ENCODE assay signal across 8 cellular contexts in genomic region chr2:15559800-15560403, GRCh38. TPM values are rescaled to one million over a fixed set of nuclear protein-coding genes. Genes with fewer than 3 reads are reported as not detected.
A peak's percentile ranks its signal among the peaks of the same experiment; 100 is the strongest.
DNase-seq lines count a peak whose midpoint lies in the region; ATAC-seq, FAIRE-seq and TF ChIP-seq lines count a peak whose summit lies in the region.

No MANE protein-coding gene starts in this region.

- H3K79me2 ChIP-seq in K562 (ENCODE audit: control insufficient read depth, insufficient read depth, low read length): peaks cover 72% of the 10 kb centered on the region

- no peak overlapping the region for H3K18ac ChIP-seq in mesenchymal stem cell (ENCODE audit: low read depth in 1 of 2, low read length in 2 of 2)

- no peak for TF ChIP-seq EP300 in K562 (IDR thresholded peaks at IDR 0.05; ENCODE audit: low read length)

- H3K27ac Mint-ChIP-seq in activated naive CD4-positive, alpha-beta T cell treated with anti-CD3 and anti-CD28 coated beads, Interleukin-2, amount 50 U/mL, for 24 hours: peak overlapping the region; percentile 82

- H3K36me3 Mint-ChIP-seq in activated naive CD4-positive, alpha-beta T cell treated with anti-CD3 and anti-CD28 coated beads, Interleukin-2, amount 50 U/mL, for 24 hours: peaks cover 2% of the 10 kb centered on the region

- H3K4me1 Mint-ChIP-seq in activated naive CD4-positive, alpha-beta T cell treated with anti-CD3 and anti-CD28 coated beads, Interleukin-2, amount 50 U/mL, for 24 hours: peaks cover 50% of the 10 kb centered on the region

- H3K27me3 Mint-ChIP-seq in activated naive CD4-positive, alpha-beta T cell treated with anti-CD3 and anti-CD28 coated beads, Interleukin-2, amount 50 U/mL, for 24 hours: no peaks in the 10 kb centered on the region

- H3K27ac ChIP-seq in K562 (ENCODE audit: extremely low read depth, low read depth, low read length) (peak overlapping the region; percentile 95), mesenchymal stem cell (ENCODE audit: low read length, poor library complexity, severe bottlenecking) (no peak overlapping the region), urinary bladder (ENCODE audit: low read depth) (no peak overlapping the region)

- no peak for ATAC-seq in K562

- no peaks in the 10 kb centered on the region for H3K9me3 ChIP-seq in K562 (replicated peaks; ENCODE audit: control insufficient read depth, insufficient read depth, low read depth, low read length)
- no peaks in the 10 kb centered on the region for H3K9me3 ChIP-seq in mesenchymal stem cell (ENCODE audit: control insufficient read depth, low read length)

- no peak for TF ChIP-seq RAD21 in K562 (CRISPR knock-in tag; conservative IDR thresholded peaks at IDR 0.05 in 1 of 2, IDR thresholded peaks at IDR 0.05 in 1 of 2)

- no peak overlapping the region for H3K23ac ChIP-seq in mesenchymal stem cell (ENCODE audit: low read length in 2 of 2)

- H3K4me3 Mint-ChIP-seq in activated naive CD4-positive, alpha-beta T cell treated with anti-CD3 and anti-CD28 coated beads, Interleukin-2, amount 50 U/mL, for 24 hours: peak overlapping the region; percentile 100

- peak overlapping the region; percentile 93 for H2AFZ ChIP-seq in K562 (ENCODE audit: low read depth, low read length)
- H2AFZ ChIP-seq in mesenchymal stem cell (ENCODE audit: low read depth, low read length): no peak overlapping the region

- H2BK15ac ChIP-seq in mesenchymal stem cell (ENCODE audit: low read depth, poor library complexity, severe bottlenecking): no peak overlapping the region

- peak overlapping the region; percentile 94 for H3K4me2 ChIP-seq in K562 (ENCODE audit: insufficient read depth, low read length)
- H3K4me2 ChIP-seq in mesenchymal stem cell (ENCODE audit: low read length, poor library complexity, severe bottlenecking): peak overlapping the region; percentile 81

- peaks cover 20% of the 10 kb centered on the region; the same call in 2 of the 3 replicates for H3K36me3 ChIP-seq in K562 (ENCODE audit: control insufficient read depth, insufficient read depth, low read length)
- peaks cover 0 to 10% of the 10 kb centered on the region in 2 experiments for H3K36me3 ChIP-seq in mesenchymal stem cell (ENCODE audit: control insufficient read depth in 1 of 2, insufficient read depth in 2 of 2, low read depth in 1 of 2, low read length in 2 of 2)
- H3K36me3 ChIP-seq in urinary bladder (ENCODE audit: insufficient read depth): no peaks in the 10 kb centered on the region

- H2BK12ac ChIP-seq in mesenchymal stem cell (ENCODE audit: low read length in 2 of 2): no peak overlapping the region

- intact Hi-C loops in K562 (cut with micrococcal nuclease): no loop called here

- H3K4me3 ChIP-seq in K562 (peak overlapping the region; percentile 76), mesenchymal stem cell (ENCODE audit: insufficient read depth in 1 of 2, low read depth in 1 of 2, low read length in 2 of 2) (peak overlapping the region; percentile 93 to 99), urinary bladder (ENCODE audit: low read depth, low read length) (peak overlapping the region; percentile 94)

- no peak overlapping the region for H4K91ac ChIP-seq in mesenchymal stem cell (ENCODE audit: low read length)

- H3K4me1 ChIP-seq in K562 (replicated peaks in 1 of 2; ENCODE audit: control insufficient read depth in 2 of 2, insufficient read depth in 2 of 2, low read length in 2 of 2) (peaks cover 24 to 44% of the 10 kb centered on the region in 2 experiments), mesenchymal stem cell (ENCODE audit: control insufficient read depth, insufficient read depth, low read depth, low read length) (peaks cover 2% of the 10 kb centered on the region), urinary bladder (ENCODE audit: insufficient read depth) (peaks cover 2% of the 10 kb centered on the region)

- H3K9me3 Mint-ChIP-seq in activated naive CD4-positive, alpha-beta T cell treated with anti-CD3 and anti-CD28 coated beads, Interleukin-2, amount 50 U/mL, for 24 hours: no peaks in the 10 kb centered on the region

- H3K9ac ChIP-seq in K562 (ENCODE audit: insufficient read depth in 1 of 2, low read depth in 2 of 2, low read length in 2 of 2) (peak overlapping the region; percentile 92 to 99; a peak in 3 of 4 replicates), mesenchymal stem cell (ENCODE audit: low read length) (peak overlapping the region; percentile 97)

- in situ Hi-C loops in K562 (cut with MboI): no loop called here

- H4K20me1 ChIP-seq in K562 (replicated peaks; ENCODE audit: control insufficient read depth, insufficient read depth, low read length): no peaks in the 10 kb centered on the region

- TF ChIP-seq POLR2A in K562 (conservative IDR thresholded peaks at IDR 0.05): no peak

- H3K27me3 ChIP-seq in K562 (ENCODE audit: control insufficient read depth in 2 of 2, insufficient read depth in 2 of 2, low read length in 2 of 2) (no peaks in the 10 kb centered on the region), mesenchymal stem cell (ENCODE audit: control insufficient read depth in 1 of 2, insufficient read depth in 1 of 2, low read length in 2 of 2) (no peaks in the 10 kb centered on the region)

- POLR2A ChIA-PET in K562 (lab: Yijun Ruan, JAX): interaction anchor here (0.7 to 2.6 kb wide), 7 partner anchors 10 to 490 kb away, joined by 3 to 13 read pairs (median 6); no protein-coding TSS in a partner anchor

- 0% methylated on average over 6 of the region's 6 CpGs for WGBS in K562 (ENCODE audit: insufficient coverage, low coverage, missing lambda C conversion rate)
- WGBS in mesenchymal stem cell: 12% methylated on average over 2 of the region's 6 CpGs
- WGBS in urinary bladder: 10% methylated on average over 6 of the region's 6 CpGs

- no peak for DNase-seq in activated naive CD4-positive, alpha-beta T cell treated with anti-CD3 and anti-CD28 coated beads, Interleukin-2, amount 50 U/mL, for 16 hours
- DNase-seq in K562 (ENCODE audit: extremely low read depth in 1 of 4, low spot score in 3 of 4) (peak in 3 of 4 experiments; percentile 22 to 29 (median 24)), mesenchymal stem cell (no peak), AG08395 (ENCODE audit: low spot score) (no peak), islet precursor cell (no peak)
- no peak for DNase-seq in effector CD8-positive, alpha-beta T cell (lab: John Stamatoyannopoulos, UW)

- H2AK5ac ChIP-seq in mesenchymal stem cell (ENCODE audit: low read length, severe bottlenecking): no peak overlapping the region

- no peak for FAIRE-seq in K562 (lab: Jason Lieb, UNC)

- H3K4ac ChIP-seq in mesenchymal stem cell (ENCODE audit: low read depth in 1 of 2, low read length in 2 of 2): no peak overlapping the region

- no peak for TF ChIP-seq CTCF in K562 (IDR thresholded peaks at IDR 0.05 in 2 of 3, conservative IDR thresholded peaks at IDR 0.05 in 1 of 3; ENCODE audit: insufficient read depth in 2 of 3, low read depth in 1 of 3, low read length in 3 of 3)

- no peak overlapping the region for H3K14ac ChIP-seq in mesenchymal stem cell (ENCODE audit: low read length in 2 of 2)

- no peaks in the 10 kb centered on the region for H3K9me1 ChIP-seq in K562 (ENCODE audit: control insufficient read depth, insufficient read depth, low read length)

- no TSS peak for BruUV-seq in K562 (replicated peaks; lab: Mats Ljungman, UMichigan)

- H2BK120ac ChIP-seq in mesenchymal stem cell (ENCODE audit: low read depth, low read length): no peak overlapping the region

- CTCF ChIA-PET in K562 (lab: Yijun Ruan, JAX; ENCODE audit: low intra/inter-chr PET ratio): no interaction called here

- H3K79me1 ChIP-seq in mesenchymal stem cell (replicated peaks; ENCODE audit: low read length, poor library complexity, severe bottlenecking): peaks cover 6% of the 10 kb centered on the region

- H4K8ac ChIP-seq in mesenchymal stem cell (ENCODE audit: low read length): no peak overlapping the region

- H2BK5ac ChIP-seq in mesenchymal stem cell (ENCODE audit: low read depth, low read length, poor library complexity, severe bottlenecking): no peak overlapping the region

RNA-seq across cellular contexts. Expression of gene NBAS, which starts 1.2 kb away (rescaled TPM):
- total RNA-seq in K562 (2011; cell fraction: chromatin; rRNA removed; ENCODE audit: low replicate concordance): 91.7 and 241 TPM in 2 replicates
- 43.5 and 55.7 TPM in 2 replicates for total RNA-seq in K562 (2011; cell fraction: nucleolus; rRNA removed)
- total RNA-seq in K562 (2011; cell fraction: nucleoplasm; rRNA removed): 65.8 and 79.2 TPM in 2 replicates
- total RNA-seq in K562 (2014; rRNA removed): 69.9 and 79.6 TPM in 2 replicates
- total RNA-seq in K562 (2014; rRNA removed; fragmentation: Illumina TruSeq; extraction: Trizol): 90.3 and 91.4 TPM in 2 replicates
- total RNA-seq in K562 (2015; rRNA removed; fragmentation: Illumina TruSeq; extraction: Trizol): 90.1 and 94.4 TPM in 2 replicates
- 91.2 and 95.8 TPM in 2 replicates for total RNA-seq in K562 (2021)
- polyA plus RNA-seq in K562 (2011; rRNA removed): 55.3 and 56.7 TPM in 2 replicates
- 40.2 and 57.1 TPM in 2 replicates for polyA plus RNA-seq in K562 (2011; cell fraction: cytosol; rRNA removed)
- polyA plus RNA-seq in K562 (2011; cell fraction: nucleus; rRNA removed): 61.7 and 63.2 TPM in 2 replicates
- polyA plus RNA-seq in K562 (2012): 55.4 and 126 TPM in 2 replicates
- polyA plus RNA-seq in K562 (2014; fragmentation: Illumina TruSeq; extraction: Trizol): 63.7 and 70.8 TPM in 2 replicates
- 10 to 100 TPM; 15.3 to 33.5 TPM for polyA plus RNA-seq in K562 (2014; fragmentation: Nextera tagmentation; extraction: Ambion mirVana)
- polyA plus RNA-seq in K562 (2014; rRNA removed): 43.1 and 49.5 TPM in 2 replicates
- polyA minus RNA-seq in K562 (2011; rRNA and poly(A)+ RNA removed): 182 and 229 TPM in 2 replicates
- polyA minus RNA-seq in K562 (2011; cell fraction: cytosol; rRNA and poly(A)+ RNA removed): 75.2 and 76.4 TPM in 2 replicates
- 67.5 and 123 TPM in 2 replicates for polyA minus RNA-seq in K562 (2011; cell fraction: nucleus; rRNA and poly(A)+ RNA removed)
- polyA plus RNA-seq in mesenchymal stem cell (2013, experiment 1 of 2): 22.8 TPM
- 22.6 TPM for polyA plus RNA-seq in mesenchymal stem cell (2013, experiment 2 of 2)
- 118 TPM for total RNA-seq in urinary bladder
- 26.0 TPM for polyA plus RNA-seq in urinary bladder

RNA-seq across cellular contexts. Expression of gene DDX1, which starts 31.8 kb away (rescaled TPM):
- total RNA-seq in K562 (2011; cell fraction: chromatin; rRNA removed; ENCODE audit: low replicate concordance): 46.4 and 156 TPM in 2 replicates
- total RNA-seq in K562 (2011; cell fraction: nucleolus; rRNA removed): 25.7 and 32.1 TPM in 2 replicates
- total RNA-seq in K562 (2011; cell fraction: nucleoplasm; rRNA removed): 53.1 and 62.4 TPM in 2 replicates
- total RNA-seq in K562 (2014; rRNA removed): 116 and 118 TPM in 2 replicates
- 277 and 293 TPM in 2 replicates for total RNA-seq in K562 (2014; rRNA removed; fragmentation: Illumina TruSeq; extraction: Trizol)
- 212 and 232 TPM in 2 replicates for total RNA-seq in K562 (2015; rRNA removed; fragmentation: Illumina TruSeq; extraction: Trizol)
- total RNA-seq in K562 (2021): 190 and 203 TPM in 2 replicates
- 143 and 249 TPM in 2 replicates for polyA plus RNA-seq in K562 (2011; rRNA removed)
- 32.5 and 67.6 TPM in 2 replicates for polyA plus RNA-seq in K562 (2011; cell fraction: cytosol; rRNA removed)
- 41.8 and 80.5 TPM in 2 replicates for polyA plus RNA-seq in K562 (2011; cell fraction: nucleus; rRNA removed)
- polyA plus RNA-seq in K562 (2012): 113 and 183 TPM in 2 replicates
- 217 and 239 TPM in 2 replicates for polyA plus RNA-seq in K562 (2014; fragmentation: Illumina TruSeq; extraction: Trizol)
- polyA plus RNA-seq in K562 (2014; fragmentation: Nextera tagmentation; extraction: Ambion mirVana): 100 to 1,000 TPM; 172 to 265 TPM
- 176 and 184 TPM in 2 replicates for polyA plus RNA-seq in K562 (2014; rRNA removed)
- 229 and 258 TPM in 2 replicates for polyA minus RNA-seq in K562 (2011; rRNA and poly(A)+ RNA removed)
- polyA minus RNA-seq in K562 (2011; cell fraction: cytosol; rRNA and poly(A)+ RNA removed): 54.7 and 90.4 TPM in 2 replicates
- 44.2 and 74.3 TPM in 2 replicates for polyA minus RNA-seq in K562 (2011; cell fraction: nucleus; rRNA and poly(A)+ RNA removed)
- polyA plus RNA-seq in mesenchymal stem cell (2013, experiment 1 of 2): 92.2 TPM
- 94.3 TPM for polyA plus RNA-seq in mesenchymal stem cell (2013, experiment 2 of 2)
- total RNA-seq in urinary bladder: 107 TPM
- 76.5 TPM for polyA plus RNA-seq in urinary bladder

Comparison
In these comparisons a context has a peak if more than half of its experiments do, and no peak if none do; other contexts are left out.
1. DNase-seq: peak in K562 (3 of 4); none in activated naive CD4-positive, alpha-beta T cell treated with anti-CD3 and anti-CD28 coated beads, Interleukin-2, amount 50 U/mL, for 16 hours (single experiment), mesenchymal stem cell (single experiment), effector CD8-positive, alpha-beta T cell (single experiment), AG08395 (single experiment) and islet precursor cell (single experiment).
2. Peak in every context shown above with its lines, with median percentiles within 50 percentile points of each other: H3K4me3 ChIP-seq.